2 cellular contexts compared by ENCODE assay signal in the genomic region with DNA sequence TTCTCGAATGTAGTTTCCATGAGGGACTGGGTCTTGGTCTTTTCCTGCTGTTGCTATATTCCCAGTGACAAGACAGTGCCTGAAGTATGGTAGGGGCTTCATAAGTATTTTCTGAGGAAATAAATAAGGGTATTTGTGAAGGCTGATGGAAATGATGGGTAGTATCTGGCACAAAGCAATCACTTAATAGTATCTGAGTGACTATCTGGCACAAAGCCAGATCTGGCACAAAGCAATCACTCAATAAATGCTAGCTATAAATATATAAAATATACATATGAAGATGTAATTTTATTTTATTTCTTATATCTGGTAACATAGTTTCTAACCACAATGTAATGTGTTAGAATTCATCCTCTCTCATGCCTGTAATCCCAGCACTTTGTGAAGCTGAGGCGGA.
A peak's percentile ranks its signal among the peaks of the same experiment; 100 is the strongest.
TF ChIP-seq lines count a peak whose summit lies in the region.

No MANE protein-coding gene starts in this region.

TF ChIP-seq in GM23338, 12 proteins besides CTCF, POLR2A, EP300 and RAD21 (continued from another document):
- TF ChIP-seq CREB1 (CRISPR knock-in tag; IDR thresholded peaks at IDR 0.05; ENCODE audit: low read depth) (no peak), NANOG (IDR thresholded peaks at IDR 0.05; ENCODE audit: borderline replicate concordance) (no peak), JUNB (IDR thresholded peaks at IDR 0.05; ENCODE audit: unreplicated experiment) (no peak), EZH2phosphoT487 (IDR thresholded peaks at IDR 0.05; ENCODE audit: unreplicated experiment) (no peak), STAT1 (IDR thresholded peaks at IDR 0.05; ENCODE audit: unreplicated experiment) (no peak), EZH2 (IDR thresholded peaks at IDR 0.05; ENCODE audit: low read depth, unreplicated experiment) (no peak)
- TF ChIP-seq, protein P1, sequence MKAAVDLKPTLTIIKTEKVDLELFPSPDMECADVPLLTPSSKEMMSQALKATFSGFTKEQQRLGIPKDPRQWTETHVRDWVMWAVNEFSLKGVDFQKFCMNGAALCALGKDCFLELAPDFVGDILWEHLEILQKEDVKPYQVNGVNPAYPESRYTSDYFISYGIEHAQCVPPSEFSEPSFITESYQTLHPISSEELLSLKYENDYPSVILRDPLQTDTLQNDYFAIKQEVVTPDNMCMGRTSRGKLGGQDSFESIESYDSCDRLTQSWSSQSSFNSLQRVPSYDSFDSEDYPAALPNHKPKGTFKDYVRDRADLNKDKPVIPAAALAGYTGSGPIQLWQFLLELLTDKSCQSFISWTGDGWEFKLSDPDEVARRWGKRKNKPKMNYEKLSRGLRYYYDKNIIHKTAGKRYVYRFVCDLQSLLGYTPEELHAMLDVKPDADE (IDR thresholded peaks at IDR 0.05) = no peak
- TF ChIP-seq, protein P2, sequence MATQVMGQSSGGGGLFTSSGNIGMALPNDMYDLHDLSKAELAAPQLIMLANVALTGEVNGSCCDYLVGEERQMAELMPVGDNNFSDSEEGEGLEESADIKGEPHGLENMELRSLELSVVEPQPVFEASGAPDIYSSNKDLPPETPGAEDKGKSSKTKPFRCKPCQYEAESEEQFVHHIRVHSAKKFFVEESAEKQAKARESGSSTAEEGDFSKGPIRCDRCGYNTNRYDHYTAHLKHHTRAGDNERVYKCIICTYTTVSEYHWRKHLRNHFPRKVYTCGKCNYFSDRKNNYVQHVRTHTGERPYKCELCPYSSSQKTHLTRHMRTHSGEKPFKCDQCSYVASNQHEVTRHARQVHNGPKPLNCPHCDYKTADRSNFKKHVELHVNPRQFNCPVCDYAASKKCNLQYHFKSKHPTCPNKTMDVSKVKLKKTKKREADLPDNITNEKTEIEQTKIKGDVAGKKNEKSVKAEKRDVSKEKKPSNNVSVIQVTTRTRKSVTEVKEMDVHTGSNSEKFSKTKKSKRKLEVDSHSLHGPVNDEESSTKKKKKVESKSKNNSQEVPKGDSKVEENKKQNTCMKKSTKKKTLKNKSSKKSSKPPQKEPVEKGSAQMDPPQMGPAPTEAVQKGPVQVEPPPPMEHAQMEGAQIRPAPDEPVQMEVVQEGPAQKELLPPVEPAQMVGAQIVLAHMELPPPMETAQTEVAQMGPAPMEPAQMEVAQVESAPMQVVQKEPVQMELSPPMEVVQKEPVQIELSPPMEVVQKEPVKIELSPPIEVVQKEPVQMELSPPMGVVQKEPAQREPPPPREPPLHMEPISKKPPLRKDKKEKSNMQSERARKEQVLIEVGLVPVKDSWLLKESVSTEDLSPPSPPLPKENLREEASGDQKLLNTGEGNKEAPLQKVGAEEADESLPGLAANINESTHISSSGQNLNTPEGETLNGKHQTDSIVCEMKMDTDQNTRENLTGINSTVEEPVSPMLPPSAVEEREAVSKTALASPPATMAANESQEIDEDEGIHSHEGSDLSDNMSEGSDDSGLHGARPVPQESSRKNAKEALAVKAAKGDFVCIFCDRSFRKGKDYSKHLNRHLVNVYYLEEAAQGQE (IDR thresholded peaks at IDR 0.05; ENCODE audit: unreplicated experiment) = no peak
TF ChIP-seq in GM23338: peak in this region for 0.

TF ChIP-seq in K562, 482 proteins besides CTCF, POLR2A, EP300 and RAD21 (continued from another document):
- TF ChIP-seq RHOXF2B (CRISPR knock-in tag; conservative IDR thresholded peaks at IDR 0.05) (no peak), NFRKB (IDR thresholded peaks at IDR 0.05; ENCODE audit: low read depth) (no peak), NFIC (IDR thresholded peaks at IDR 0.05) (peak; percentile 79), ZSCAN29 (IDR thresholded peaks at IDR 0.05) (no peak), FOXK1 (CRISPR knock-in tag; IDR thresholded peaks at IDR 0.05; ENCODE audit: borderline replicate concordance) (no peak), HDAC1 (IDR thresholded peaks at IDR 0.05) (no peak), ZNF695 (CRISPR knock-in tag; IDR thresholded peaks at IDR 0.05) (no peak), ZNF431 (CRISPR knock-in tag; IDR thresholded peaks at IDR 0.05) (no peak), NFIX (CRISPR knock-in tag; IDR thresholded peaks at IDR 0.05; ENCODE audit: low read depth) (peak; percentile 54; the same call in 1 of the 2 replicates), SP2 (IDR thresholded peaks at IDR 0.05; ENCODE audit: extremely low read depth, low read depth, low read length, poor library complexity, severe bottlenecking) (no peak)
- TF ChIP-seq, protein P3, sequence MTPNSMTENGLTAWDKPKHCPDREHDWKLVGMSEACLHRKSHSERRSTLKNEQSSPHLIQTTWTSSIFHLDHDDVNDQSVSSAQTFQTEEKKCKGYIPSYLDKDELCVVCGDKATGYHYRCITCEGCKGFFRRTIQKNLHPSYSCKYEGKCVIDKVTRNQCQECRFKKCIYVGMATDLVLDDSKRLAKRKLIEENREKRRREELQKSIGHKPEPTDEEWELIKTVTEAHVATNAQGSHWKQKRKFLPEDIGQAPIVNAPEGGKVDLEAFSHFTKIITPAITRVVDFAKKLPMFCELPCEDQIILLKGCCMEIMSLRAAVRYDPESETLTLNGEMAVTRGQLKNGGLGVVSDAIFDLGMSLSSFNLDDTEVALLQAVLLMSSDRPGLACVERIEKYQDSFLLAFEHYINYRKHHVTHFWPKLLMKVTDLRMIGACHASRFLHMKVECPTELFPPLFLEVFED (CRISPR knock-in tag; conservative IDR thresholded peaks at IDR 0.05) = no peak
- TF ChIP-seq, protein P1 (conservative IDR thresholded peaks at IDR 0.05; ENCODE audit: control insufficient read depth, low read depth, low read length) = no peak
- TF ChIP-seq, protein P4, sequence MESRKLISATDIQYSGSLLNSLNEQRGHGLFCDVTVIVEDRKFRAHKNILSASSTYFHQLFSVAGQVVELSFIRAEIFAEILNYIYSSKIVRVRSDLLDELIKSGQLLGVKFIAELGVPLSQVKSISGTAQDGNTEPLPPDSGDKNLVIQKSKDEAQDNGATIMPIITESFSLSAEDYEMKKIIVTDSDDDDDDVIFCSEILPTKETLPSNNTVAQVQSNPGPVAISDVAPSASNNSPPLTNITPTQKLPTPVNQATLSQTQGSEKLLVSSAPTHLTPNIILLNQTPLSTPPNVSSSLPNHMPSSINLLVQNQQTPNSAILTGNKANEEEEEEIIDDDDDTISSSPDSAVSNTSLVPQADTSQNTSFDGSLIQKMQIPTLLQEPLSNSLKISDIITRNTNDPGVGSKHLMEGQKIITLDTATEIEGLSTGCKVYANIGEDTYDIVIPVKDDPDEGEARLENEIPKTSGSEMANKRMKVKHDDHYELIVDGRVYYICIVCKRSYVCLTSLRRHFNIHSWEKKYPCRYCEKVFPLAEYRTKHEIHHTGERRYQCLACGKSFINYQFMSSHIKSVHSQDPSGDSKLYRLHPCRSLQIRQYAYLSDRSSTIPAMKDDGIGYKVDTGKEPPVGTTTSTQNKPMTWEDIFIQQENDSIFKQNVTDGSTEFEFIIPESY (CRISPR knock-in tag; IDR thresholded peaks at IDR 0.05) = no peak
- TF ChIP-seq, protein P5, sequence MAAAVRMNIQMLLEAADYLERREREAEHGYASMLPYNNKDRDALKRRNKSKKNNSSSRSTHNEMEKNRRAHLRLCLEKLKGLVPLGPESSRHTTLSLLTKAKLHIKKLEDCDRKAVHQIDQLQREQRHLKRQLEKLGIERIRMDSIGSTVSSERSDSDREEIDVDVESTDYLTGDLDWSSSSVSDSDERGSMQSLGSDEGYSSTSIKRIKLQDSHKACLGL (CRISPR knock-in tag; IDR thresholded peaks at IDR 0.05; ENCODE audit: borderline replicate concordance, poor library complexity, severe bottlenecking) = no peak
- TF ChIP-seq, protein P6, sequence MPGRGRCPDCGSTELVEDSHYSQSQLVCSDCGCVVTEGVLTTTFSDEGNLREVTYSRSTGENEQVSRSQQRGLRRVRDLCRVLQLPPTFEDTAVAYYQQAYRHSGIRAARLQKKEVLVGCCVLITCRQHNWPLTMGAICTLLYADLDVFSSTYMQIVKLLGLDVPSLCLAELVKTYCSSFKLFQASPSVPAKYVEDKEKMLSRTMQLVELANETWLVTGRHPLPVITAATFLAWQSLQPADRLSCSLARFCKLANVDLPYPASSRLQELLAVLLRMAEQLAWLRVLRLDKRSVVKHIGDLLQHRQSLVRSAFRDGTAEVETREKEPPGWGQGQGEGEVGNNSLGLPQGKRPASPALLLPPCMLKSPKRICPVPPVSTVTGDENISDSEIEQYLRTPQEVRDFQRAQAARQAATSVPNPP (IDR thresholded peaks at IDR 0.05; ENCODE audit: borderline replicate concordance, insufficient read depth, insufficient read length) = no peak
